34 cellular contexts compared by ENCODE assay signal in the genomic region with DNA sequence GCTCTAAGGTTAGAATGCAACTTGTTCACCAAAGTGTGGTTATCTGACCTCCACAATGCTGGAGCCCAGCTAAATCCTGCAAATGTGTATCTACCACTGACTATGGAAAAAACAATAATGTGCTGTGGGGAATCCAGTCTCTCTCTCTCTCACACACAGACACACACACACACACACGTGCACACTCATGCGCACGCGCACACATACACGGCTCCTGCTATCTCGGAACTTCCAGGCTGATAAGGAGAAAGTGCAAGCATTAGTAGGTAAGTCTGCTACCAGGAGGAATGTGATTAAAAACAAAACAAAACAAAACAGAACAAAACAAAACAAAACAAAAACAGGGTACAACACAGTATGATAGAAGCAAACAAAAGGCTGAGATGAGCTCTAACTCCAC.
"Had no signal": no experiment of that assay in that cellular context is flagged by ENCODE, and none has a peak within 500 bp of the region (broad histone marks: within the 10 kb centered on the region; RNA-seq: fewer than 3 reads in every experiment).

No MANE protein-coding gene starts in this region.

- FAIRE-seq: bronchial epithelial cell had no signal

- H3K36me3 Mint-ChIP-seq: activated CD4-positive, alpha-beta memory T cell treated with anti-CD3 and anti-CD28 coated beads for 36 hours; activated CD8-positive, alpha-beta memory T cell treated with anti-CD3 and anti-CD28 coated beads, Interleukin-2, amount 10 ng/mL, durations not matched to agents 7 days and 5 days; activated naive CD4-positive, alpha-beta T cell treated with anti-CD3 and anti-CD28 coated beads, Interleukin-2, amount 50 U/mL, for 24 hours; activated naive CD8-positive, alpha-beta T cell treated with anti-CD3 and anti-CD28 coated beads for 36 hours had no signal

- H3K9me3 Mint-ChIP-seq: activated CD4-positive, alpha-beta memory T cell treated with anti-CD3 and anti-CD28 coated beads for 36 hours; activated CD4-positive, alpha-beta T cell treated with anti-CD3 and anti-CD28 coated beads, Interleukin-2, amount 10 ng/mL, durations not matched to agents 24 days and 14 days; activated naive CD4-positive, alpha-beta T cell treated with anti-CD3 and anti-CD28 coated beads for 36 hours; activated naive CD4-positive, alpha-beta T cell treated with anti-CD3 and anti-CD28 coated beads, Interleukin-2, amount 50 U/mL, for 24 hours; activated naive CD8-positive, alpha-beta T cell treated with anti-CD3 and anti-CD28 coated beads, Interleukin-2, amount 50 U/mL, for 24 hours; activated T-helper 1 cell treated with anti-CD3 and anti-CD28 coated beads, Interleukin-12 subunit alpha, Interleukin-12 subunit beta, Interleukin-2, Interleukin-4 antibody, amounts not matched to agents 30 ng/mL and 10 ng/mL and 1 ng/mL, durations not matched to agents 14 hours and 24 hours and 36 hours; activated T-helper 2 cell treated with anti-CD3 and anti-CD28 coated beads, Interferon-gamma antibody, Interleukin-2, Interleukin-4, amounts not matched to agents 10 μg/mL and 5 μg/mL and 100 μg/mL, durations not matched to agents 14 hours and 24 hours and 36 hours; central memory CD8-positive, alpha-beta T cell; dendritic cell treated with granulocyte-macrophage colony-stimulating factor and Interleukin-4, amounts not matched to agents 40 ng/mL and 50 ng/mL, for 4 days; effector memory CD8-positive, alpha-beta T cell had no signal

- H3K9me3 ChIP-seq: adrenal gland, esophagus muscularis mucosa, gastrocnemius medialis, heart left ventricle had no signal

- H3K36me3 ChIP-seq: adrenal gland, brain microvascular endothelial cell, esophagus muscularis mucosa, gastrocnemius medialis, heart left ventricle had no signal

- H3K4me1 Mint-ChIP-seq: activated CD4-positive, alpha-beta T cell treated with anti-CD3 and anti-CD28 coated beads for 36 hours; activated CD4-positive, alpha-beta T cell treated with anti-CD3 and anti-CD28 coated beads, Interleukin-2, amount 10 ng/mL, durations not matched to agents 24 days and 14 days; activated CD8-positive, alpha-beta memory T cell treated with anti-CD3 and anti-CD28 coated beads, Interleukin-2, amount 10 ng/mL, durations not matched to agents 7 days and 5 days; activated naive CD4-positive, alpha-beta T cell treated with anti-CD3 and anti-CD28 coated beads, Interleukin-2, amount 50 U/mL, for 24 hours; activated naive CD8-positive, alpha-beta T cell treated with anti-CD3 and anti-CD28 coated beads for 36 hours; activated naive CD8-positive, alpha-beta T cell treated with anti-CD3 and anti-CD28 coated beads, Interleukin-2, amount 50 U/mL, for 24 hours; central memory CD8-positive, alpha-beta T cell had no signal

- H3K27ac Mint-ChIP-seq: activated CD4-positive, alpha-beta memory T cell treated with anti-CD3 and anti-CD28 coated beads for 36 hours; activated CD4-positive, alpha-beta T cell treated with anti-CD3 and anti-CD28 coated beads for 36 hours; activated CD4-positive, alpha-beta T cell treated with anti-CD3 and anti-CD28 coated beads, Interleukin-2, amount 10 ng/mL, durations not matched to agents 24 days and 14 days; activated CD8-positive, alpha-beta memory T cell treated with anti-CD3 and anti-CD28 coated beads, Interleukin-2, amount 10 ng/mL, durations not matched to agents 7 days and 5 days; activated CD8-positive, alpha-beta T cell treated with anti-CD3 and anti-CD28 coated beads, Interleukin-2, amount 10 ng/mL, durations not matched to agents 7 days and 5 days; activated naive CD4-positive, alpha-beta T cell treated with anti-CD3 and anti-CD28 coated beads for 36 hours; activated naive CD4-positive, alpha-beta T cell treated with anti-CD3 and anti-CD28 coated beads, Interleukin-2, amount 50 U/mL, for 24 hours; activated naive CD8-positive, alpha-beta T cell treated with anti-CD3 and anti-CD28 coated beads for 36 hours; activated naive CD8-positive, alpha-beta T cell treated with anti-CD3 and anti-CD28 coated beads, Interleukin-2, amount 50 U/mL, for 24 hours; activated T-helper 1 cell treated with anti-CD3 and anti-CD28 coated beads, Interleukin-12 subunit alpha, Interleukin-12 subunit beta, Interleukin-2, Interleukin-4 antibody, amounts not matched to agents 30 ng/mL and 10 ng/mL and 1 ng/mL, durations not matched to agents 14 hours and 24 hours and 36 hours; activated T-helper 2 cell treated with anti-CD3 and anti-CD28 coated beads, Interferon-gamma antibody, Interleukin-2, Interleukin-4, amounts not matched to agents 10 μg/mL and 5 μg/mL and 100 μg/mL, durations not matched to agents 14 hours and 24 hours and 36 hours; dendritic cell treated with granulocyte-macrophage colony-stimulating factor and Interleukin-4, amounts not matched to agents 40 ng/mL and 50 ng/mL, for 4 days; effector memory CD8-positive, alpha-beta T cell had no signal

- ATAC-seq: activated CD4-positive, alpha-beta T cell treated with anti-CD3 and anti-CD28 coated beads for 36 hours; activated CD8-positive, alpha-beta memory T cell treated with anti-CD3 and anti-CD28 coated beads, Interleukin-2, amount 10 ng/mL, durations not matched to agents 7 days and 5 days; activated CD8-positive, alpha-beta T cell treated with anti-CD3 and anti-CD28 coated beads, Interleukin-2, amount 10 ng/mL, durations not matched to agents 7 days and 5 days; activated naive CD8-positive, alpha-beta T cell treated with anti-CD3 and anti-CD28 coated beads, Interleukin-2, amount 50 U/mL, for 24 hours; effector memory CD8-positive, alpha-beta T cell; foreskin keratinocyte; gastrocnemius medialis; heart left ventricle had no signal

- H3K4me3 ChIP-seq: adrenal gland, coronary artery, esophagus muscularis mucosa, gastrocnemius medialis, heart left ventricle had no signal

- H3K27me3 Mint-ChIP-seq: activated CD4-positive, alpha-beta T cell treated with anti-CD3 and anti-CD28 coated beads, Interleukin-2, amount 10 ng/mL, durations not matched to agents 24 days and 14 days; activated naive CD4-positive, alpha-beta T cell treated with anti-CD3 and anti-CD28 coated beads, Interleukin-2, amount 50 U/mL, for 24 hours; activated naive CD8-positive, alpha-beta T cell treated with anti-CD3 and anti-CD28 coated beads for 36 hours; activated naive CD8-positive, alpha-beta T cell treated with anti-CD3 and anti-CD28 coated beads, Interleukin-2, amount 50 U/mL, for 24 hours had no signal

- H3K4me1 ChIP-seq: adrenal gland, esophagus muscularis mucosa, foreskin keratinocyte, gastrocnemius medialis, heart left ventricle had no signal

- H3K27ac ChIP-seq: adrenal gland, brain microvascular endothelial cell, coronary artery, esophagus muscularis mucosa, foreskin keratinocyte, gastrocnemius medialis, heart left ventricle had no signal

- DNase-seq: activated CD4-positive, alpha-beta memory T cell treated with anti-CD3 and anti-CD28 coated beads for 36 hours; activated CD4-positive, alpha-beta T cell treated with anti-CD3 and anti-CD28 coated beads for 36 hours; activated CD4-positive, alpha-beta T cell treated with anti-CD3 and anti-CD28 coated beads, Interleukin-2, amount 10 ng/mL, durations not matched to agents 24 days and 14 days; activated CD4-positive, CD25-positive, alpha-beta regulatory T cell; activated CD4-positive, CD25-positive, alpha-beta regulatory T cell treated with anti-CD3 and anti-CD28 coated beads, Interleukin-2, amount 50 U/mL, for 72 hours; activated CD8-positive, alpha-beta memory T cell treated with anti-CD3 and anti-CD28 coated beads, Interleukin-2, amount 10 ng/mL, durations not matched to agents 7 days and 5 days; activated CD8-positive, alpha-beta memory T cell treated with anti-CD3 and anti-CD28 coated beads, Interleukin-2, amount 50 U/mL, for 4 hours; activated CD8-positive, alpha-beta T cell treated with anti-CD3 and anti-CD28 coated beads, Interleukin-2, amount 10 ng/mL, durations not matched to agents 7 days and 5 days; activated effector memory CD4-positive, alpha-beta T cell treated with anti-CD3 and anti-CD28 coated beads, Interleukin-2, amount 50 U/mL, for 16 hours; activated naive CD4-positive, alpha-beta T cell treated with anti-CD3 and anti-CD28 coated beads for 36 hours; activated naive CD8-positive, alpha-beta T cell treated with anti-CD3 and anti-CD28 coated beads for 36 hours; activated naive CD8-positive, alpha-beta T cell treated with anti-CD3 and anti-CD28 coated beads, Interleukin-2, amount 50 U/mL, for 24 hours; activated T-cell treated with anti-CD3 and anti-CD28 coated beads, Interleukin-2, amount 50 U/mL, for 1 hour; activated T-cell treated with anti-CD3 and anti-CD28 coated beads, Interleukin-2, amount 50 U/mL, for 48 hours; adrenal gland; amygdala; aorta; brain microvascular endothelial cell; effector CD4-positive, alpha-beta T cell; effector memory CD8-positive, alpha-beta T cell; erythroblast; foreskin keratinocyte; gastrocnemius medialis; glutamatergic neuron; heart left ventricle; T-helper 2 cell had no signal

- H3K27me3 ChIP-seq: adrenal gland, brain microvascular endothelial cell, esophagus muscularis mucosa, foreskin keratinocyte, gastrocnemius medialis had no signal

- H3K4me3 Mint-ChIP-seq: activated CD4-positive, alpha-beta memory T cell treated with anti-CD3 and anti-CD28 coated beads for 36 hours; activated CD4-positive, alpha-beta T cell treated with anti-CD3 and anti-CD28 coated beads for 36 hours; activated CD4-positive, alpha-beta T cell treated with anti-CD3 and anti-CD28 coated beads, Interleukin-2, amount 10 ng/mL, durations not matched to agents 24 days and 14 days; activated CD8-positive, alpha-beta memory T cell treated with anti-CD3 and anti-CD28 coated beads, Interleukin-2, amount 10 ng/mL, durations not matched to agents 7 days and 5 days; activated CD8-positive, alpha-beta T cell treated with anti-CD3 and anti-CD28 coated beads, Interleukin-2, amount 10 ng/mL, durations not matched to agents 7 days and 5 days; activated naive CD4-positive, alpha-beta T cell treated with anti-CD3 and anti-CD28 coated beads for 36 hours; activated naive CD4-positive, alpha-beta T cell treated with anti-CD3 and anti-CD28 coated beads, Interleukin-2, amount 50 U/mL, for 24 hours; activated naive CD8-positive, alpha-beta T cell treated with anti-CD3 and anti-CD28 coated beads for 36 hours; activated naive CD8-positive, alpha-beta T cell treated with anti-CD3 and anti-CD28 coated beads, Interleukin-2, amount 50 U/mL, for 24 hours; activated T-helper 1 cell treated with anti-CD3 and anti-CD28 coated beads, Interleukin-12 subunit alpha, Interleukin-12 subunit beta, Interleukin-2, Interleukin-4 antibody, amounts not matched to agents 30 ng/mL and 10 ng/mL and 1 ng/mL, durations not matched to agents 14 hours and 24 hours and 36 hours; central memory CD8-positive, alpha-beta T cell; dendritic cell treated with granulocyte-macrophage colony-stimulating factor and Interleukin-4, amounts not matched to agents 40 ng/mL and 50 ng/mL, for 4 days; effector memory CD8-positive, alpha-beta T cell had no signal
